1 cellular context compared by ENCODE assay signal in the genomic region with DNA sequence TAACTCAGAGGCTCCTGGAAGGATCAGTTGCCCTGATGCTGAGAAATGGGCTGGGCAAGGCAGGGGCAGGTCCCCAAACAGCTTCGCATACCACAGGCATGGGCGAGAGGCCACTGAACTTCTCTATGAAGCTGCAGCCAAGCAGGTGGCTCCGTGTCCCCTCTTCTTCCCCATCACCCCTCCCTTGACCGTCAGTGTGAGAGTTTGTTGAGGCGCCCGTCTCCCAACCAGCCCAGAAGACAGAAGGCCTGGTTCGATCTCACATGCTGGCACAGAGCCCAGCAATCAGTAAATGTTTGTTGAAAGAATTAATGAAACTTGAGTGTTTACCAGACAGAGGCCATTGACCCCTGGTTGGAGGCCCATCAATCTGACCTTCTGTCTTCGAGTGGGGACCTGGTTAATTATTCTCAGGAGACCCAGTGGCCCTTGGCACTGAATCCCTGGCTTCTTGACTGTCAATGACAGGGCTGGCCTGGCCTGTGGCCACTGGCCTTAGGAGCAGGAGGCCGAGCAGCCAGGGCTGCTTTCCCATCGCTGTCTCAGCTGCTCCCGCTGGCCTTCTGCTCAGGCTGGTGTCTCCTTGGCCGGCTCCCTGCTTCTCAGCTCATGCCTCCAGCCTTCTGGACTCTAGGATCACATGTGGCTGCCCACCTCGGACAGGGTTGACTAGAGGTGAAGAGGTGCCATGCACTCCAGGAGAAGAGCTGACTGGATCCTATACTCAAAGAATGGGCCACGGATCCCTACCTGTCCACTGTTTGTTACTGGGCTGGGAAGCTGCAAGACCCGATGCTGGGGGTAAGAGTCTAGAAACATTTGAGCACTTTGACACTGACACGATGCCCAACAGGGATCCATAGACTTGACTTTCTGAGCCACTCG.
TF ChIP-seq lines count a peak whose summit lies in the region.

No MANE protein-coding gene starts in this region.

TF ChIP-seq in HepG2, 621 proteins besides CTCF, POLR2A, EP300 and RAD21 (continued from another document and continues in another):
- TF ChIP-seq, protein P1, sequence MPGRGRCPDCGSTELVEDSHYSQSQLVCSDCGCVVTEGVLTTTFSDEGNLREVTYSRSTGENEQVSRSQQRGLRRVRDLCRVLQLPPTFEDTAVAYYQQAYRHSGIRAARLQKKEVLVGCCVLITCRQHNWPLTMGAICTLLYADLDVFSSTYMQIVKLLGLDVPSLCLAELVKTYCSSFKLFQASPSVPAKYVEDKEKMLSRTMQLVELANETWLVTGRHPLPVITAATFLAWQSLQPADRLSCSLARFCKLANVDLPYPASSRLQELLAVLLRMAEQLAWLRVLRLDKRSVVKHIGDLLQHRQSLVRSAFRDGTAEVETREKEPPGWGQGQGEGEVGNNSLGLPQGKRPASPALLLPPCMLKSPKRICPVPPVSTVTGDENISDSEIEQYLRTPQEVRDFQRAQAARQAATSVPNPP (CRISPR knock-in tag; IDR thresholded peaks at IDR 0.05), result peak; percentile 91; the same call in 1 of the 2 replicates
- TF ChIP-seq TBP (CRISPR knock-in tag; IDR thresholded peaks at IDR 0.05) (no peak), ZKSCAN1 (IDR thresholded peaks at IDR 0.05; ENCODE audit: low read length) (no peak), ELF3 (CRISPR knock-in tag; IDR thresholded peaks at IDR 0.05) (peak; percentile 69; the same call in 1 of the 2 replicates), ZNF264 (CRISPR knock-in tag; IDR thresholded peaks at IDR 0.05) (0 out of 2 replicates have a peak, but pooled peaks have one; percentile 53), MED1 (CRISPR knock-in tag; IDR thresholded peaks at IDR 0.05) (peak; percentile 70), AGO2 (optimal IDR thresholded peaks at IDR 0.05; ENCODE audit: low read depth, low read length) (no peak), ZSCAN9 (CRISPR knock-in tag; IDR thresholded peaks at IDR 0.05; ENCODE audit: borderline replicate concordance) (0 out of 2 replicates have a peak, but pooled peaks have one; percentile 29), PTBP1 (IDR thresholded peaks at IDR 0.05; ENCODE audit: low read depth, low read length, poor library complexity, severe bottlenecking) (no peak)
- TF ChIP-seq, protein P2, sequence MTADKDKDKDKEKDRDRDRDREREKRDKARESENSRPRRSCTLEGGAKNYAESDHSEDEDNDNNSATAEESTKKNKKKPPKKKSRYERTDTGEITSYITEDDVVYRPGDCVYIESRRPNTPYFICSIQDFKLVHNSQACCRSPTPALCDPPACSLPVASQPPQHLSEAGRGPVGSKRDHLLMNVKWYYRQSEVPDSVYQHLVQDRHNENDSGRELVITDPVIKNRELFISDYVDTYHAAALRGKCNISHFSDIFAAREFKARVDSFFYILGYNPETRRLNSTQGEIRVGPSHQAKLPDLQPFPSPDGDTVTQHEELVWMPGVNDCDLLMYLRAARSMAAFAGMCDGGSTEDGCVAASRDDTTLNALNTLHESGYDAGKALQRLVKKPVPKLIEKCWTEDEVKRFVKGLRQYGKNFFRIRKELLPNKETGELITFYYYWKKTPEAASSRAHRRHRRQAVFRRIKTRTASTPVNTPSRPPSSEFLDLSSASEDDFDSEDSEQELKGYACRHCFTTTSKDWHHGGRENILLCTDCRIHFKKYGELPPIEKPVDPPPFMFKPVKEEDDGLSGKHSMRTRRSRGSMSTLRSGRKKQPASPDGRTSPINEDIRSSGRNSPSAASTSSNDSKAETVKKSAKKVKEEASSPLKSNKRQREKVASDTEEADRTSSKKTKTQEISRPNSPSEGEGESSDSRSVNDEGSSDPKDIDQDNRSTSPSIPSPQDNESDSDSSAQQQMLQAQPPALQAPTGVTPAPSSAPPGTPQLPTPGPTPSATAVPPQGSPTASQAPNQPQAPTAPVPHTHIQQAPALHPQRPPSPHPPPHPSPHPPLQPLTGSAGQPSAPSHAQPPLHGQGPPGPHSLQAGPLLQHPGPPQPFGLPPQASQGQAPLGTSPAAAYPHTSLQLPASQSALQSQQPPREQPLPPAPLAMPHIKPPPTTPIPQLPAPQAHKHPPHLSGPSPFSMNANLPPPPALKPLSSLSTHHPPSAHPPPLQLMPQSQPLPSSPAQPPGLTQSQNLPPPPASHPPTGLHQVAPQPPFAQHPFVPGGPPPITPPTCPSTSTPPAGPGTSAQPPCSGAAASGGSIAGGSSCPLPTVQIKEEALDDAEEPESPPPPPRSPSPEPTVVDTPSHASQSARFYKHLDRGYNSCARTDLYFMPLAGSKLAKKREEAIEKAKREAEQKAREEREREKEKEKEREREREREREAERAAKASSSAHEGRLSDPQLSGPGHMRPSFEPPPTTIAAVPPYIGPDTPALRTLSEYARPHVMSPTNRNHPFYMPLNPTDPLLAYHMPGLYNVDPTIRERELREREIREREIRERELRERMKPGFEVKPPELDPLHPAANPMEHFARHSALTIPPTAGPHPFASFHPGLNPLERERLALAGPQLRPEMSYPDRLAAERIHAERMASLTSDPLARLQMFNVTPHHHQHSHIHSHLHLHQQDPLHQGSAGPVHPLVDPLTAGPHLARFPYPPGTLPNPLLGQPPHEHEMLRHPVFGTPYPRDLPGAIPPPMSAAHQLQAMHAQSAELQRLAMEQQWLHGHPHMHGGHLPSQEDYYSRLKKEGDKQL (CRISPR knock-in tag; IDR thresholded peaks at IDR 0.05; ENCODE audit: low read depth), result peak; percentile 98
- TF ChIP-seq, protein P3, sequence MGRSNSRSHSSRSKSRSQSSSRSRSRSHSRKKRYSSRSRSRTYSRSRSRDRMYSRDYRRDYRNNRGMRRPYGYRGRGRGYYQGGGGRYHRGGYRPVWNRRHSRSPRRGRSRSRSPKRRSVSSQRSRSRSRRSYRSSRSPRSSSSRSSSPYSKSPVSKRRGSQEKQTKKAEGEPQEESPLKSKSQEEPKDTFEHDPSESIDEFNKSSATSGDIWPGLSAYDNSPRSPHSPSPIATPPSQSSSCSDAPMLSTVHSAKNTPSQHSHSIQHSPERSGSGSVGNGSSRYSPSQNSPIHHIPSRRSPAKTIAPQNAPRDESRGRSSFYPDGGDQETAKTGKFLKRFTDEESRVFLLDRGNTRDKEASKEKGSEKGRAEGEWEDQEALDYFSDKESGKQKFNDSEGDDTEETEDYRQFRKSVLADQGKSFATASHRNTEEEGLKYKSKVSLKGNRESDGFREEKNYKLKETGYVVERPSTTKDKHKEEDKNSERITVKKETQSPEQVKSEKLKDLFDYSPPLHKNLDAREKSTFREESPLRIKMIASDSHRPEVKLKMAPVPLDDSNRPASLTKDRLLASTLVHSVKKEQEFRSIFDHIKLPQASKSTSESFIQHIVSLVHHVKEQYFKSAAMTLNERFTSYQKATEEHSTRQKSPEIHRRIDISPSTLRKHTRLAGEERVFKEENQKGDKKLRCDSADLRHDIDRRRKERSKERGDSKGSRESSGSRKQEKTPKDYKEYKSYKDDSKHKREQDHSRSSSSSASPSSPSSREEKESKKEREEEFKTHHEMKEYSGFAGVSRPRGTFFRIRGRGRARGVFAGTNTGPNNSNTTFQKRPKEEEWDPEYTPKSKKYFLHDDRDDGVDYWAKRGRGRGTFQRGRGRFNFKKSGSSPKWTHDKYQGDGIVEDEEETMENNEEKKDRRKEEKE (IDR thresholded peaks at IDR 0.05), result no peak
- TF ChIP-seq, protein P4, sequence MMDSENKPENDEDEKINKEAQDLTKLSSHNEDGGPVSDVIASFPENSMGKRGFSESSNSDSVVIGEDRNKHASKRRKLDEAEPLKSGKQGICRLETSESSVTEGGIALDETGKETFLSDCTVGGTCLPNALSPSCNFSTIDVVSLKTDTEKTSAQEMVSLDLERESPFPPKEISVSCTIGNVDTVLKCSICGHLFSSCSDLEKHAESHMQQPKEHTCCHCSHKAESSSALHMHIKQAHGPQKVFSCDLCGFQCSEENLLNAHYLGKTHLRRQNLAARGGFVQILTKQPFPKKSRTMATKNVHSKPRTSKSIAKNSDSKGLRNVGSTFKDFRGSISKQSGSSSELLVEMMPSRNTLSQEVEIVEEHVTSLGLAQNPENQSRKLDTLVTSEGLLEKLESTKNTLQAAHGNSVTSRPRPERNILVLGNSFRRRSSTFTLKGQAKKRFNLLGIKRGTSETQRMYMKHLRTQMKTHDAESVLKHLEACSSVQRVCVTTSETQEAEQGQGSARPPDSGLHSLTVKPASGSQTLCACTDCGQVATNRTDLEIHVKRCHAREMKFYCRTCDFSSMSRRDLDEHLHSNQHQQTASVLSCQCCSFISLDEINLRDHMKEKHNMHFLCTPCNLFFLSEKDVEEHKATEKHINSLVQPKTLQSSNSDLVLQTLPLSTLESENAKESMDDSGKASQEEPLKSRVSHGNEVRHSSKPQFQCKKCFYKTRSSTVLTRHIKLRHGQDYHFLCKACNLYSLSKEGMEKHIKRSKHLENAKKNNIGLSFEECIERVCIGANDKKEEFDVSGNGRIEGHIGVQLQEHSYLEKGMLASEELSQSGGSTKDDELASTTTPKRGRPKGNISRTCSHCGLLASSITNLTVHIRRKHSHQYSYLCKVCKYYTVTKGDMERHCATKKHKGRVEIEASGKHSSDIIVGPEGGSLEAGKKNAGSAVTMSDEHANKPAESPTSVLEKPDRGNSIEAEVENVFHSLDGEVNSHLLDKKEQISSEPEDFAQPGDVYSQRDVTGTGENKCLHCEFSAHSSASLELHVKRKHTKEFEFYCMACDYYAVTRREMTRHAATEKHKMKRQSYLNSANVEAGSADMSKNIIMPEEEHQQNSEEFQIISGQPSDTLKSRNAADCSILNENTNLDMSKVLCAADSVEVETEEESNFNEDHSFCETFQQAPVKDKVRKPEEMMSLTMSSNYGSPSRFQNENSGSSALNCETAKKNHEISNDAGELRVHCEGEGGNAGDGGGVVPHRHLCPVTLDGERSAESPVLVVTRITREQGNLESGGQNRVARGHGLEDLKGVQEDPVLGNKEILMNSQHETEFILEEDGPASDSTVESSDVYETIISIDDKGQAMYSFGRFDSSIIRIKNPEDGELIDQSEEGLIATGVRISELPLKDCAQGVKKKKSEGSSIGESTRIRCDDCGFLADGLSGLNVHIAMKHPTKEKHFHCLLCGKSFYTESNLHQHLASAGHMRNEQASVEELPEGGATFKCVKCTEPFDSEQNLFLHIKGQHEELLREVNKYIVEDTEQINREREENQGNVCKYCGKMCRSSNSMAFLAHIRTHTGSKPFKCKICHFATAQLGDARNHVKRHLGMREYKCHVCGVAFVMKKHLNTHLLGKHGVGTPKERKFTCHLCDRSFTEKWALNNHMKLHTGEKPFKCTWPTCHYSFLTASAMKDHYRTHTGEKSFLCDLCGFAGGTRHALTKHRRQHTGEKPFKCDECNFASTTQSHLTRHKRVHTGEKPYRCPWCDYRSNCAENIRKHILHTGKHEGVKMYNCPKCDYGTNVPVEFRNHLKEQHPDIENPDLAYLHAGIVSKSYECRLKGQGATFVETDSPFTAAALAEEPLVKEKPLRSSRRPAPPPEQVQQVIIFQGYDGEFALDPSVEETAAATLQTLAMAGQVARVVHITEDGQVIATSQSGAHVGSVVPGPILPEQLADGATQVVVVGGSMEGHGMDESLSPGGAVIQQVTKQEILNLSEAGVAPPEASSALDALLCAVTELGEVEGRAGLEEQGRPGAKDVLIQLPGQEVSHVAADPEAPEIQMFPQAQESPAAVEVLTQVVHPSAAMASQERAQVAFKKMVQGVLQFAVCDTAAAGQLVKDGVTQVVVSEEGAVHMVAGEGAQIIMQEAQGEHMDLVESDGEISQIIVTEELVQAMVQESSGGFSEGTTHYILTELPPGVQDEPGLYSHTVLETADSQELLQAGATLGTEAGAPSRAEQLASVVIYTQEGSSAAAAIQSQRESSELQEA (CRISPR knock-in tag; IDR thresholded peaks at IDR 0.05; ENCODE audit: not compliant biosample characterization), result no peak
- TF ChIP-seq, protein P5, sequence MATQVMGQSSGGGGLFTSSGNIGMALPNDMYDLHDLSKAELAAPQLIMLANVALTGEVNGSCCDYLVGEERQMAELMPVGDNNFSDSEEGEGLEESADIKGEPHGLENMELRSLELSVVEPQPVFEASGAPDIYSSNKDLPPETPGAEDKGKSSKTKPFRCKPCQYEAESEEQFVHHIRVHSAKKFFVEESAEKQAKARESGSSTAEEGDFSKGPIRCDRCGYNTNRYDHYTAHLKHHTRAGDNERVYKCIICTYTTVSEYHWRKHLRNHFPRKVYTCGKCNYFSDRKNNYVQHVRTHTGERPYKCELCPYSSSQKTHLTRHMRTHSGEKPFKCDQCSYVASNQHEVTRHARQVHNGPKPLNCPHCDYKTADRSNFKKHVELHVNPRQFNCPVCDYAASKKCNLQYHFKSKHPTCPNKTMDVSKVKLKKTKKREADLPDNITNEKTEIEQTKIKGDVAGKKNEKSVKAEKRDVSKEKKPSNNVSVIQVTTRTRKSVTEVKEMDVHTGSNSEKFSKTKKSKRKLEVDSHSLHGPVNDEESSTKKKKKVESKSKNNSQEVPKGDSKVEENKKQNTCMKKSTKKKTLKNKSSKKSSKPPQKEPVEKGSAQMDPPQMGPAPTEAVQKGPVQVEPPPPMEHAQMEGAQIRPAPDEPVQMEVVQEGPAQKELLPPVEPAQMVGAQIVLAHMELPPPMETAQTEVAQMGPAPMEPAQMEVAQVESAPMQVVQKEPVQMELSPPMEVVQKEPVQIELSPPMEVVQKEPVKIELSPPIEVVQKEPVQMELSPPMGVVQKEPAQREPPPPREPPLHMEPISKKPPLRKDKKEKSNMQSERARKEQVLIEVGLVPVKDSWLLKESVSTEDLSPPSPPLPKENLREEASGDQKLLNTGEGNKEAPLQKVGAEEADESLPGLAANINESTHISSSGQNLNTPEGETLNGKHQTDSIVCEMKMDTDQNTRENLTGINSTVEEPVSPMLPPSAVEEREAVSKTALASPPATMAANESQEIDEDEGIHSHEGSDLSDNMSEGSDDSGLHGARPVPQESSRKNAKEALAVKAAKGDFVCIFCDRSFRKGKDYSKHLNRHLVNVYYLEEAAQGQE (IDR thresholded peaks at IDR 0.05; ENCODE audit: borderline replicate concordance in 1 of 2, low read depth in 1 of 2, low read length in 2 of 2), result peak in 1 of 2 experiments; percentile 75; a peak in 1 of 4 replicates
- TF ChIP-seq, protein P6, sequence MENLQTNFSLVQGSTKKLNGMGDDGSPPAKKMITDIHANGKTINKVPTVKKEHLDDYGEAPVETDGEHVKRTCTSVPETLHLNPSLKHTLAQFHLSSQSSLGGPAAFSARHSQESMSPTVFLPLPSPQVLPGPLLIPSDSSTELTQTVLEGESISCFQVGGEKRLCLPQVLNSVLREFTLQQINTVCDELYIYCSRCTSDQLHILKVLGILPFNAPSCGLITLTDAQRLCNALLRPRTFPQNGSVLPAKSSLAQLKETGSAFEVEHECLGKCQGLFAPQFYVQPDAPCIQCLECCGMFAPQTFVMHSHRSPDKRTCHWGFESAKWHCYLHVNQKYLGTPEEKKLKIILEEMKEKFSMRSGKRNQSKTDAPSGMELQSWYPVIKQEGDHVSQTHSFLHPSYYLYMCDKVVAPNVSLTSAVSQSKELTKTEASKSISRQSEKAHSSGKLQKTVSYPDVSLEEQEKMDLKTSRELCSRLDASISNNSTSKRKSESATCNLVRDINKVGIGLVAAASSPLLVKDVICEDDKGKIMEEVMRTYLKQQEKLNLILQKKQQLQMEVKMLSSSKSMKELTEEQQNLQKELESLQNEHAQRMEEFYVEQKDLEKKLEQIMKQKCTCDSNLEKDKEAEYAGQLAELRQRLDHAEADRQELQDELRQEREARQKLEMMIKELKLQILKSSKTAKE (CRISPR knock-in tag; IDR thresholded peaks at IDR 0.05; ENCODE audit: borderline replicate concordance), result peak; percentile 90
- TF ChIP-seq, protein P7, sequence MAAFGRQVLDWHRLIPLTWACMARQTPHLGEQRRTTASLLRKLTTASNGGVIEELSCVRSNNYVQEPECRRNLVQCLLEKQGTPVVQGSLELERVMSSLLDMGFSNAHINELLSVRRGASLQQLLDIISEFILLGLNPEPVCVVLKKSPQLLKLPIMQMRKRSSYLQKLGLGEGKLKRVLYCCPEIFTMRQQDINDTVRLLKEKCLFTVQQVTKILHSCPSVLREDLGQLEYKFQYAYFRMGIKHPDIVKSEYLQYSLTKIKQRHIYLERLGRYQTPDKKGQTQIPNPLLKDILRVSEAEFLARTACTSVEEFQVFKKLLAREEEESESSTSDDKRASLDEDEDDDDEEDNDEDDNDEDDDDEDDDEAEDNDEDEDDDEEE (CRISPR knock-in tag; IDR thresholded peaks at IDR 0.05), result peak; percentile 27; the same call in 1 of the 2 replicates
